ENCODE assay signal across 10 cellular contexts in the genomic region with DNA sequence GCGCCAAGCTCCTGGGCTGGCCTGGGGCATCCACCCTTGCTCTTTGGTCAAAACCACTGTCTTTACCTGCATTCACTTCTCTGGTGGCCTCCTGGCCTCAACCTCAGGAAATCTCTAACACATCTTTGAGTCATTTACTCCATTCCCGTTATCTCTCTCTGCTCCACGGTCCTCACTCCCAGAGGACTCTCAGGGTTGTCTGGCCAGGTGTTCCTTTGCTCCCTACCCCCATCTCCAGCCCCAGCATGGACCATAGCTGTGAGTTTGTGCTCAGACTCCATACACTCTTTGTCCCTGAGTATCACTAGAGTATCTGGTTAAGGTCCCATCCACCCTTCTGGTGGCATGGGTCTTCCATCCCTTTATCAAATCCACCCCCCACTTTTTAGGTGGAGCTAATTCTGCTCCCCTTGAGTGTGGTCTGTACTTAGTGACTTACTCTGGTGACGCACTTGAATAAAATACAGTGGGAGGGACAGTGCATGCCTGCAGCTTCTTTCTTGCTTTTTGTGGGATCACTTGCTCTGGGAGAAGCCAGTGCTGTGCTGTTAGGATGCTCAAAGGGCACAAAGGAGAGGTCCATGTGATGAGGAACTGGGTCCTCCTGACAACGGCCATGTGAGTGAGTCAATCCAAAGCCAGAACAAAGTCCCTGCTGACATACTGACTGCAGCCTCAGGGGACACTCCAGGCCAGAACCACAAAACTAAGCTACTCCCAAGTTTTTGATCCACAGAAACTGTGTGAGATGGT. TPM values are rescaled to one million over a fixed set of nuclear protein-coding genes. Genes with fewer than 3 reads are reported as not detected.
DNase-seq lines count a peak whose midpoint lies in the region; ATAC-seq, FAIRE-seq and TF ChIP-seq lines count a peak whose summit lies in the region.
"Had no signal": no experiment of that assay in that cellular context is flagged by ENCODE, and none has a peak within 500 bp of the region (broad histone marks: within the 10 kb centered on the region; RNA-seq: fewer than 3 reads in every experiment).

No MANE protein-coding gene starts in this region.

- 76 to 79% methylated on average over 5 of the region's 5 CpGs for WGBS in body of pancreas, 2 donors
- 86 to 87% methylated on average over 5 of the region's 5 CpGs for WGBS in lung, 2 donors

- no peaks in the 10 kb centered on the region for H3K9me3 ChIP-seq in body of pancreas
- no peaks in the 10 kb centered on the region for H3K9me3 ChIP-seq in lung (ENCODE audit: control insufficient read depth in 2 of 2, insufficient read depth in 1 of 2, low read length in 1 of 2)
- H3K9me3 ChIP-seq in stomach smooth muscle (ENCODE audit: control insufficient read depth in 2 of 2, low read length in 2 of 2): no peaks in the 10 kb centered on the region
- H3K9me3 ChIP-seq in Karpas-422 (ENCODE audit: low read length): no peaks in the 10 kb centered on the region

- no peaks in the 10 kb centered on the region for H3K79me2 ChIP-seq in Karpas-422 (ENCODE audit: low read length)

- no peak overlapping the region for H3K4me2 ChIP-seq in Karpas-422 (ENCODE audit: low read depth, low read length, poor library complexity, severe bottlenecking)

- H3K27me3 Mint-ChIP-seq in HFFc6 (ENCODE audit: insufficient read depth): no peaks in the 10 kb centered on the region; the same call in 1 of the 2 replicates
- H3K27me3 Mint-ChIP-seq in activated T-cell treated with anti-CD3 and anti-CD28 coated beads, Interleukin-2, amount 50 U/mL, for 4 hours (ENCODE audit: low read depth): peaks cover 5% of the 10 kb centered on the region

- no peak overlapping the region for H3K9ac ChIP-seq in stomach smooth muscle (ENCODE audit: low read length in 2 of 2)
- H3K9ac ChIP-seq in Karpas-422 (ENCODE audit: low read length): no peak overlapping the region

- no peaks in the 10 kb centered on the region for H3K27me3 ChIP-seq in body of pancreas
- H3K27me3 ChIP-seq in lung (ENCODE audit: control insufficient read depth, insufficient read depth): no peaks in the 10 kb centered on the region
- no peaks in the 10 kb centered on the region for H3K27me3 ChIP-seq in stomach smooth muscle (ENCODE audit: control insufficient read depth in 1 of 2, insufficient read depth in 2 of 2, low read length in 2 of 2)
- no peaks in the 10 kb centered on the region; the same call in 1 of the 2 replicates for H3K27me3 ChIP-seq in Karpas-422 (ENCODE audit: low read length)

- no peaks in the 10 kb centered on the region for H3K9me2 ChIP-seq in Karpas-422 (replicated peaks; ENCODE audit: insufficient read depth, low read length)

- intact Hi-C loops in body of pancreas (cut with DNase I): no loop called here

- H3K27ac Mint-ChIP-seq in HFFc6: peak overlapping the region; percentile 95

- TF ChIP-seq POLR2A in body of pancreas (IDR thresholded peaks at IDR 0.05): no peak

- H3K4me1 ChIP-seq in body of pancreas: peaks cover 21% of the 10 kb centered on the region
- H3K4me1 ChIP-seq in lung (ENCODE audit: control insufficient read depth in 2 of 2, insufficient read depth in 2 of 2, low read length in 2 of 2): peaks cover 12 to 36% of the 10 kb centered on the region in 2 donors
- H3K4me1 ChIP-seq in stomach smooth muscle (ENCODE audit: control insufficient read depth, insufficient read depth, low read length): peaks cover 32% of the 10 kb centered on the region
- H3K4me1 ChIP-seq in Karpas-422 (ENCODE audit: low read length): no peaks in the 10 kb centered on the region

- H3K36me3 ChIP-seq in body of pancreas (replicated peaks in 1 of 2; ENCODE audit: insufficient read depth in 1 of 2, low read depth in 2 of 2): no peaks in the 10 kb centered on the region
- H3K36me3 ChIP-seq in lung (ENCODE audit: control insufficient read depth in 2 of 2, insufficient read depth in 2 of 2, low read length in 2 of 2): no peaks in the 10 kb centered on the region
- H3K36me3 ChIP-seq in stomach smooth muscle (ENCODE audit: control insufficient read depth in 2 of 2, insufficient read depth in 2 of 2, low read length in 2 of 2): no peaks in the 10 kb centered on the region
- H3K36me3 ChIP-seq in Karpas-422 (ENCODE audit: insufficient read depth, low read length): no peaks in the 10 kb centered on the region

- ATAC-seq in body of pancreas (peak; percentile 9), lung (ENCODE audit: insufficient read depth, low FRiP score) (no peak)
- no peak for ATAC-seq in activated T-cell treated with anti-CD3 and anti-CD28 coated beads, Interleukin-2, amount 50 U/mL, for 4 hours

- no peak for FAIRE-seq in GM19239 (lab: Jason Lieb, UNC)

- TF ChIP-seq CTCF in HFFc6 (IDR thresholded peaks at IDR 0.05) (no peak; the same call in 1 of the 2 replicates), body of pancreas (IDR thresholded peaks at IDR 0.05) (no peak), lung (IDR thresholded peaks at IDR 0.05; ENCODE audit: control extremely low read depth, extremely low read depth) (no peak)

- DNase-seq in HFFc6 (peak; percentile 15), body of pancreas (no peak), lung (ENCODE audit: low spot score) (no peak), Karpas-422 (no peak), GM19239 (ENCODE audit: insufficient read length, low spot score) (no peak), Ammon's horn (ENCODE audit: low spot score) (no peak)
- DNase-seq in activated T-cell treated with anti-CD3 and anti-CD28 coated beads, Interleukin-2, amount 50 U/mL, for 4 hours: no peak
- DNase-seq: NCI-H2029 had no signal

- H3K9me3 Mint-ChIP-seq in HFFc6: no peaks in the 10 kb centered on the region
- H3K9me3 Mint-ChIP-seq in activated T-cell treated with anti-CD3 and anti-CD28 coated beads, Interleukin-2, amount 50 U/mL, for 4 hours: no peaks in the 10 kb centered on the region

- peak overlapping the region; percentile 80 for H3K4me3 Mint-ChIP-seq in HFFc6
- H3K4me3 Mint-ChIP-seq in activated T-cell treated with anti-CD3 and anti-CD28 coated beads, Interleukin-2, amount 50 U/mL, for 4 hours: no peak overlapping the region

- peak overlapping the region in 2 of 4 donors; percentile 2 to 33 for H3K27ac ChIP-seq in body of pancreas
- H3K27ac ChIP-seq in lung (ENCODE audit: low read depth in 1 of 2, low read length in 1 of 2): peak overlapping the region; percentile 34 to 60
- peak overlapping the region; percentile 62 for H3K27ac ChIP-seq in stomach smooth muscle (ENCODE audit: low read length)
- no peak overlapping the region for H3K27ac ChIP-seq in Karpas-422 (ENCODE audit: low read length)

- H4K20me1 ChIP-seq in Karpas-422 (ENCODE audit: insufficient read depth, low read depth, low read length): no peaks in the 10 kb centered on the region

- peaks cover 95% of the 10 kb centered on the region for H3K4me1 Mint-ChIP-seq in HFFc6 (ENCODE audit: low read depth)
- no peaks in the 10 kb centered on the region for H3K4me1 Mint-ChIP-seq in activated T-cell treated with anti-CD3 and anti-CD28 coated beads, Interleukin-2, amount 50 U/mL, for 4 hours (ENCODE audit: low read depth)

- no peak overlapping the region for H2AFZ ChIP-seq in Karpas-422 (ENCODE audit: low read length)

- peaks cover 33% of the 10 kb centered on the region for H3K36me3 Mint-ChIP-seq in HFFc6 (ENCODE audit: low read depth)
- no peaks in the 10 kb centered on the region for H3K36me3 Mint-ChIP-seq in activated T-cell treated with anti-CD3 and anti-CD28 coated beads, Interleukin-2, amount 50 U/mL, for 4 hours (ENCODE audit: insufficient read depth)

- H3K4me3 ChIP-seq in body of pancreas (no peak overlapping the region), lung (no peak overlapping the region), stomach smooth muscle (ENCODE audit: low read length in 2 of 2) (peak overlapping the region in 1 of 2 donors; percentile 40), Karpas-422 (ENCODE audit: low read length) (no peak overlapping the region)

RNA-seq across cellular contexts. Expression of a gene that starts 44.3 kb away (rescaled TPM):
- total RNA-seq in HFFc6 (2021; fragmentation: NEBNext Ultra II Directional; extraction: Animal tissue kit (Norgen Biotek cat#: 25700)): 100 to 1,000 TPM; 464 to 821 (median 485) TPM
- 1,000 to 10,000 TPM in 1 of 2 donors, 100 to 1,000 TPM in 1; 758 to 1,249 TPM for total RNA-seq in body of pancreas
- total RNA-seq in lung: 100 to 1,000 TPM; 212 to 398 TPM
- polyA plus RNA-seq in lung: 100 to 1,000 TPM; 400 to 517 TPM
- not detected in 2 replicates for total RNA-seq in Karpas-422 (2014; rRNA removed; shearing (Covaris generic); ENCODE audit: low replicate concordance)
- total RNA-seq in activated T-cell treated with anti-CD3 and anti-CD28 coated beads, Interleukin-2, amount 50 U/mL, for 4 hours: under 1 TPM; 0.56 to 0.73 (median 0.63) TPM
- total RNA-seq: OCI-LY7 had no signal

Comparison
In these comparisons a context has a peak if more than half of its experiments do, and no peak if none do; other contexts are left out.
1. RNA of a gene that starts 44.3 kb away (total RNA-seq): 758 to 1,249 TPM in body of pancreas, 464 to 821 TPM in HFFc6 and 212 to 398 TPM in lung; 0.56 to 0.73 TPM in activated T-cell treated with anti-CD3 and anti-CD28 coated beads, Interleukin-2, amount 50 U/mL, for 4 hours and not detected in Karpas-422; every median in the first group is over 100 times any median in the second.